ENCODE assay signal across 13 cellular contexts in the genomic region with DNA sequence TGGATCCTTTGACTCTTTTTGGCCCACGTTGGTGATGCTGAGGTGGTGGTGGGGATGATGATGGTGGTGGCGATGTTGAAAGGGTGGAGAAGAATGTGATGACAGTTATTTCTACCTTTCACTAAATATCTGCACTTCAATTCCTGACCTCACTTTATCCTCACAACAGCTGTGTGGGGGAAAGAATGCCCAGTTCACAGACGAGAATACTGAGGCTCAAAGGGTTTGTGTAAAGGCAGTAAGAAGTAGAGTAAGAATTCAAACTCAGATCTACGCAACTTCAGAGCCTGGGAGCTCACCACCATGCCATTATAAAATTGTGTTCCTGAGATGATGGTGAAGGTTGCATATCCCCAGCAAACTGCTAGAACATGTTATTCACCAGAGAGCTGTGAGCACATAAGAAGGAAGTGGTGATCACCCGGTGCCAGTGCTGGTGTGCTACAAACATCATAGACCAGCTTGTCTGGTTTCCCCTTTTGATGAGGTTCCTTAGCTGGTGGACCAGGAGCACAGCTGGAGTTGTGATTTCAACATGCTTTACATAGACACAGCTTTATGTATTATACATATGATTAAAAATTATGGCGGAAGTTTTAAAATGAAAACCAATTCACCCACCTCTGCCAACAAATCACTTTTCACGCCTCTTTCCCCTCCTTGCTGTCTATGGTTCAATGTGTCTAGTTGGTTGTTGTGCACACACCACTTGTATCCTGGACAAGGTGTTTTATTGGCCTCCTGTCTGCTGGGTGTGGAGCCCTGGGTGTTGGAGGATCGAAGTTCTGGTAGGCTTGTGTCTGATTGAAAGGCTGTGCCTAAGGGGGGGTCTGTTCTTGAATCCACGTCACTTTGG.
A peak's percentile ranks its signal among the peaks of the same experiment; 100 is the strongest.
DNase-seq lines count a peak whose midpoint lies in the region; ATAC-seq, FAIRE-seq and TF ChIP-seq lines count a peak whose summit lies in the region.
"Had no signal": no experiment of that assay in that cellular context is flagged by ENCODE, and none has a peak within 500 bp of the region (broad histone marks: within the 10 kb centered on the region; RNA-seq: fewer than 3 reads in every experiment).

No MANE protein-coding gene starts in this region.

- ATAC-seq in HG02588 (IDR thresholded peaks at IDR 0.05; ENCODE audit: unreplicated experiment) (no peak), HG03135 (IDR thresholded peaks at IDR 0.05; ENCODE audit: unreplicated experiment) (no peak)
- ATAC-seq: activated CD8-positive, alpha-beta T cell treated with anti-CD3 and anti-CD28 coated beads, Interleukin-2, amount 10 ng/mL, durations not matched to agents 7 days and 5 days had no signal

- no peaks in the 10 kb centered on the region for H3K36me3 Mint-ChIP-seq in nephron progenitor cell (ENCODE audit: low read depth)
- H3K36me3 Mint-ChIP-seq: activated naive CD8-positive, alpha-beta T cell had no signal

- peak; percentile 36 for FAIRE-seq in colon (lab: Jason Lieb, UNC)

- peaks cover 59% of the 10 kb centered on the region for H3K27me3 Mint-ChIP-seq in nephron progenitor cell (ENCODE audit: low read depth, poor library complexity)

- H3K4me3 Mint-ChIP-seq in nephron progenitor cell = peak overlapping the region; percentile 2
- H3K4me3 Mint-ChIP-seq: activated CD8-positive, alpha-beta T cell treated with anti-CD3 and anti-CD28 coated beads, Interleukin-2, amount 10 ng/mL, durations not matched to agents 7 days and 5 days; activated naive CD8-positive, alpha-beta T cell had no signal

- no peaks in the 10 kb centered on the region for H3K27me3 ChIP-seq in HAP-1 (ENCODE audit: low read depth)

- no peaks in the 10 kb centered on the region for H3K36me3 ChIP-seq in HAP-1 (replicated peaks)

- H3K4me3 ChIP-seq in HAP-1 = no peak overlapping the region
- H3K4me3 ChIP-seq: dorsolateral prefrontal cortex had no signal

- in situ Hi-C loops in HAP-1 (cut with MboI; ENCODE audit: low sequenced_read_pairs) = no loop called here

- peaks cover 29% of the 10 kb centered on the region for H3K4me1 Mint-ChIP-seq in nephron progenitor cell

- H3K9me3 ChIP-seq in HAP-1 = no peaks in the 10 kb centered on the region

- no peak overlapping the region for H3K27ac Mint-ChIP-seq in nephron progenitor cell
- H3K27ac Mint-ChIP-seq: activated CD8-positive, alpha-beta T cell treated with anti-CD3 and anti-CD28 coated beads, Interleukin-2, amount 10 ng/mL, durations not matched to agents 7 days and 5 days; activated naive CD8-positive, alpha-beta T cell had no signal

- peak; percentile 41 for DNase-seq in GDM1 (lab: John Stamatoyannopoulos, UW)
- peak; percentile 26 for DNase-seq in NOMO-1 treated with dmso at 0.1 percent for 144 hours (lab: John Stamatoyannopoulos, UW; ENCODE audit: unreplicated experiment)
- no peak for DNase-seq in nephron progenitor cell
- DNase-seq in EL = no peak
- no peak for DNase-seq in HAP-1 (ENCODE audit: low spot score in 2 of 2)
- DNase-seq: activated CD8-positive, alpha-beta T cell treated with anti-CD3 and anti-CD28 coated beads, Interleukin-2, amount 10 ng/mL, durations not matched to agents 7 days and 5 days; dorsolateral prefrontal cortex; NCI-H1436; NCI-H748 treated with DMSO at 0.1 percent for 48 hours had no signal

- TF ChIP-seq CTCF in nephron progenitor cell (IDR thresholded peaks at IDR 0.05) = no peak

- no peaks in the 10 kb centered on the region for H3K9me3 Mint-ChIP-seq in nephron progenitor cell

- H3K4me1 ChIP-seq in HAP-1 = no peaks in the 10 kb centered on the region

Comparison
In these comparisons a context has a peak if more than half of its experiments do, and no peak if none do; other contexts are left out.
1. DNase-seq: peak in GDM1 (single experiment) and NOMO-1 treated with dmso at 0.1 percent for 144 hours (single experiment); none in nephron progenitor cell (single experiment), EL (single experiment) and HAP-1 (0 of 2).